ENCODE assay signal across 18 cellular contexts in the genomic region with DNA sequence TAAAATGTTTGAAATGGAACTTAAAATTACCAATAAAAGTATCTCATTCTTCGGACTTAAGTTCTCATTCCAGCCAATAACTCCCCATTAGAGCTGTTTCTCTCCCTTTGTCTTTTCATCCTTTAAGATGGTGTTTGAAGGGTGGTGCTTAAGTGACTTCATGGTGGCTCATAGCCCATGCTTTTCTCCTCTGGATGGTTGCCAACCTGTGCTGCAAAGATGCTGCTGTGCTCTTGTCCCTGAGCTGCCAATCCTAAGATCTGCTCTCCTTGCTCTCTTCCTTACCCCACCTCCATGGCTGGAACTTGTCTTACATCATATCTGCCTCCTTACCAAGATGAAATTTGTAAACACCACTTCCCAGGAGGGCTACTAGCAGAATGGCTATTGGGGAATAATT. TPM values are rescaled to one million over a fixed set of nuclear protein-coding genes. Genes with fewer than 3 reads are reported as not detected.
DNase-seq lines count a peak whose midpoint lies in the region; ATAC-seq, FAIRE-seq and TF ChIP-seq lines count a peak whose summit lies in the region.
"Had no signal": no experiment of that assay in that cellular context is flagged by ENCODE, and none has a peak within 500 bp of the region (broad histone marks: within the 10 kb centered on the region; RNA-seq: fewer than 3 reads in every experiment).

No MANE protein-coding gene starts in this region.

- no peak overlapping the region for H3K23ac ChIP-seq in IMR-90 (ENCODE audit: low read depth, low read length)

- H2BK20ac ChIP-seq in IMR-90 (ENCODE audit: low read depth, low read length) = no peak overlapping the region

- no peak overlapping the region for H4K8ac ChIP-seq in IMR-90 (ENCODE audit: low read depth in 2 of 2, low read length in 2 of 2)

- H4K20me1 ChIP-seq in IMR-90 (ENCODE audit: insufficient read depth, low read length) (no peaks in the 10 kb centered on the region), K562 (replicated peaks; ENCODE audit: control insufficient read depth, insufficient read depth, low read length) (no peaks in the 10 kb centered on the region), keratinocyte (ENCODE audit: control insufficient read depth, extremely low read depth, insufficient read depth, low read length) (no peaks in the 10 kb centered on the region)

- H3K4ac ChIP-seq in IMR-90 (ENCODE audit: low read depth, low read length) = no peak overlapping the region

- POLR2A ChIA-PET in IMR-90 (lab: Charles Lee; ENCODE audit: unreplicated experiment) (no interaction called here), K562 (lab: Yijun Ruan, JAX) (no interaction called here)

- no peak overlapping the region for H3K56ac ChIP-seq in IMR-90 (ENCODE audit: extremely low read depth, insufficient read depth, low read length)

- no peak overlapping the region for H3K18ac ChIP-seq in IMR-90 (ENCODE audit: low read depth, low read length)

- no peaks in the 10 kb centered on the region for H3K9me3 ChIP-seq in IMR-90 (ENCODE audit: control insufficient read depth, insufficient read depth, low read length)
- H3K9me3 ChIP-seq in K562 (replicated peaks; ENCODE audit: control insufficient read depth, insufficient read depth, low read depth, low read length) = no peaks in the 10 kb centered on the region
- H3K9me3 ChIP-seq in keratinocyte (ENCODE audit: control insufficient read depth, low read depth, low read length) = no peaks in the 10 kb centered on the region

- BruUV-seq in IMR-90 (replicated peaks; lab: Mats Ljungman, UMichigan) (no TSS peak), K562 (replicated peaks; lab: Mats Ljungman, UMichigan) (no TSS peak)

- no peak overlapping the region for H3K4me2 ChIP-seq in IMR-90 (ENCODE audit: low read depth, low read length)
- H3K4me2 ChIP-seq in K562 (ENCODE audit: insufficient read depth, low read length) = no peak overlapping the region
- H3K4me2 ChIP-seq in keratinocyte (ENCODE audit: control insufficient read depth, extremely low read depth, insufficient read depth, low read depth, low read length) = no peak overlapping the region
- H3K4me2 ChIP-seq: PC-9 had no signal

- no peak overlapping the region for H2BK15ac ChIP-seq in IMR-90 (ENCODE audit: low read depth, low read length)

- dilution Hi-C loops in IMR-90 (cut with HindIII; ENCODE audit: low sequenced_read_pairs, unreplicated experiment) = no loop called here
- dilution Hi-C loops in keratinocyte (cut with MboI; ENCODE audit: extremely low pct_ligation_motif_present, low sequenced_read_pairs) = no loop called here

- no peaks in the 10 kb centered on the region for H3K79me1 ChIP-seq in IMR-90 (ENCODE audit: low read depth in 1 of 2, low read length in 2 of 2)

- no peak for TF ChIP-seq EP300 in K562 (IDR thresholded peaks at IDR 0.05; ENCODE audit: low read length)

- TF ChIP-seq RAD21 in IMR-90 (IDR thresholded peaks at IDR 0.05; ENCODE audit: low read length) (no peak), K562 (CRISPR knock-in tag; conservative IDR thresholded peaks at IDR 0.05 in 1 of 2, IDR thresholded peaks at IDR 0.05 in 1 of 2) (no peak)

- peak; percentile 42 for DNase-seq in EL
- DNase-seq in IMR-90 = peak; percentile 13
- DNase-seq in K562 (ENCODE audit: extremely low read depth in 1 of 4, low spot score in 3 of 4) = no peak
- DNase-seq in keratinocyte (ENCODE audit: low read depth, low spot score) = no peak
- no peak for DNase-seq in occipital lobe (lab: John Stamatoyannopoulos, UW)
- DNase-seq: activated CD4-positive, alpha-beta T cell treated with anti-CD3 and anti-CD28 coated beads for 48 hours; activated naive CD8-positive, alpha-beta T cell treated with anti-CD3 and anti-CD28 coated beads for 36 hours; activated T-cell treated with anti-CD3 and anti-CD28 coated beads, Interleukin-2, amount 50 U/mL, for 1 hour; CD4-positive, CD25-positive, alpha-beta regulatory T cell; NCI-H1092 treated with DMSO at 0.1 percent for 48 hours; PC-9; trophoblast cell had no signal

- CTCF ChIA-PET in IMR-90 (lab: Yijun Ruan, JAX) = no interaction called here
- CTCF ChIA-PET in K562 (lab: Yijun Ruan, JAX; ENCODE audit: low intra/inter-chr PET ratio) = no interaction called here

- H2AK9ac ChIP-seq in IMR-90 (replicated peaks; ENCODE audit: low read depth, low read length, poor library complexity) = no peak overlapping the region

- H2AK5ac ChIP-seq in IMR-90 (ENCODE audit: low read depth, low read length) = no peak overlapping the region

- in situ Hi-C loops in IMR-90 (cut with MboI; ENCODE audit: low sequenced_read_pairs) (no loop called here), K562 (cut with MboI) (no loop called here)

- no peak overlapping the region for H2AFZ ChIP-seq in IMR-90 (replicated peaks; ENCODE audit: low read length, poor library complexity)
- no peak overlapping the region for H2AFZ ChIP-seq in K562 (ENCODE audit: low read depth, low read length)
- H2AFZ ChIP-seq in keratinocyte (ENCODE audit: control insufficient read depth, low read length) = no peak overlapping the region
- H2AFZ ChIP-seq: PC-9 had no signal

- no CpG with 5 or more reads among the region's 1 CpG for WGBS in IMR-90 (ENCODE audit: extremely low coverage in 2 of 2, insufficient read length in 1 of 2), 2 experiments
- 0% methylated on average over 1 of the region's 1 CpG for WGBS in K562 (ENCODE audit: insufficient coverage, low coverage, missing lambda C conversion rate)

- H3K36me3 ChIP-seq in IMR-90 (ENCODE audit: control insufficient read depth, insufficient read depth, low read length) (no peaks in the 10 kb centered on the region), K562 (ENCODE audit: control insufficient read depth, insufficient read depth, low read length) (no peaks in the 10 kb centered on the region), keratinocyte (ENCODE audit: control insufficient read depth in 2 of 2, extremely low read depth in 1 of 2, insufficient read depth in 2 of 2, low read length in 2 of 2) (no peaks in the 10 kb centered on the region)

- peaks cover 10% of the 10 kb centered on the region for H3K4me1 ChIP-seq in IMR-90 (ENCODE audit: control insufficient read depth, insufficient read depth, low read length)
- no peaks in the 10 kb centered on the region; a peak in 1 of 5 replicates for H3K4me1 ChIP-seq in K562 (replicated peaks in 1 of 2; ENCODE audit: control insufficient read depth in 2 of 2, insufficient read depth in 2 of 2, low read length in 2 of 2)
- H3K4me1 ChIP-seq in keratinocyte (ENCODE audit: control insufficient read depth, extremely low read depth, insufficient read depth, low read length) = no peaks in the 10 kb centered on the region

- H3K9me1 ChIP-seq in IMR-90 (ENCODE audit: insufficient read depth, low read length) = no peaks in the 10 kb centered on the region
- no peaks in the 10 kb centered on the region for H3K9me1 ChIP-seq in K562 (ENCODE audit: control insufficient read depth, insufficient read depth, low read length)
- H3K9me1 ChIP-seq in keratinocyte (ENCODE audit: control insufficient read depth, extremely low read depth, insufficient read depth, low read length) = no peaks in the 10 kb centered on the region

- H3K14ac ChIP-seq in IMR-90 (replicated peaks; ENCODE audit: low read depth, low read length) = no peak overlapping the region

- intact Hi-C loops in IMR-90 (cut with micrococcal nuclease) = no loop called here
- intact Hi-C loops in K562 (cut with micrococcal nuclease) = no loop called here

- H4K5ac ChIP-seq in IMR-90 (ENCODE audit: low read depth, low read length) = no peak overlapping the region

- H3K9ac ChIP-seq in IMR-90 (ENCODE audit: low read depth, low read length) = no peak overlapping the region
- no peak overlapping the region for H3K9ac ChIP-seq in K562 (ENCODE audit: insufficient read depth in 1 of 2, low read depth in 2 of 2, low read length in 2 of 2)
- H3K9ac ChIP-seq in keratinocyte (ENCODE audit: control insufficient read depth, extremely low read depth, insufficient read depth, low read length) = no peak overlapping the region

- peak; percentile 22; the same call in 1 of the 2 replicates for ATAC-seq in IMR-90 (ENCODE audit: low read depth)
- no peak for ATAC-seq in K562
- ATAC-seq in GM18520 (IDR thresholded peaks at IDR 0.05; ENCODE audit: unreplicated experiment) = no peak
- ATAC-seq in HG02840 (IDR thresholded peaks at IDR 0.05; ENCODE audit: low FRiP score, unreplicated experiment) = no peak
- no peak for ATAC-seq in activated CD4-positive, CD25-positive, alpha-beta regulatory T cell treated with anti-CD3 and anti-CD28 coated beads, Interleukin-2, amount 50 U/mL, for 24 hours
- ATAC-seq: stimulated activated effector memory CD8-positive, alpha-beta T cell treated with anti-CD3 and anti-CD28 coated beads, Interleukin-12 subunit alpha, Interleukin-12 subunit beta, amount 100 ng/mL, for 72 hours had no signal

- FAIRE-seq in K562 (lab: Jason Lieb, UNC) = no peak
- FAIRE-seq in keratinocyte (lab: Jason Lieb, UNC) = peak; percentile 43
- FAIRE-seq: GM19239 had no signal

- H3K27ac ChIP-seq in IMR-90 (ENCODE audit: insufficient read depth, low read length) = no peak overlapping the region
- H3K27ac ChIP-seq in K562 (ENCODE audit: extremely low read depth, low read depth, low read length) = no peak overlapping the region
- no peak overlapping the region for H3K27ac ChIP-seq in keratinocyte (ENCODE audit: control insufficient read depth, insufficient read depth, low read length)
- H3K27ac ChIP-seq: PC-9 had no signal

- no peak overlapping the region for H4K91ac ChIP-seq in IMR-90 (ENCODE audit: insufficient read depth, low read depth, low read length)

- TF ChIP-seq CTCF in IMR-90 (conservative IDR thresholded peaks at IDR 0.05; ENCODE audit: low read depth, low read length) (no peak), K562 (IDR thresholded peaks at IDR 0.05 in 2 of 3, conservative IDR thresholded peaks at IDR 0.05 in 1 of 3; ENCODE audit: insufficient read depth in 2 of 3, low read depth in 1 of 3, low read length in 3 of 3) (no peak), keratinocyte (optimal IDR thresholded peaks at IDR 0.05 in 1 of 3, IDR thresholded peaks at IDR 0.05 in 1 of 3, conservative IDR thresholded peaks at IDR 0.05 in 1 of 3; ENCODE audit: extremely low read depth in 1 of 3, insufficient read depth in 2 of 3, low read length in 3 of 3) (no peak)

- H3K79me2 ChIP-seq in K562 (ENCODE audit: control insufficient read depth, insufficient read depth, low read length) (no peaks in the 10 kb centered on the region), keratinocyte (ENCODE audit: control insufficient read depth, insufficient read depth, low read length) (no peaks in the 10 kb centered on the region)

- TF ChIP-seq POLR2A in IMR-90 (IDR thresholded peaks at IDR 0.05; ENCODE audit: low read depth, low read length) (no peak), K562 (conservative IDR thresholded peaks at IDR 0.05) (no peak)

- H3K4me3 ChIP-seq in IMR-90 (ENCODE audit: insufficient read depth, low read depth, low read length) (no peak overlapping the region), K562 (no peak overlapping the region), keratinocyte (ENCODE audit: control insufficient read depth in 2 of 3, extremely low read depth in 1 of 3, insufficient read depth in 2 of 3, low read depth in 1 of 3, low read length in 3 of 3) (no peak overlapping the region)
- H3K4me3 ChIP-seq: lung, PC-9 had no signal

- peaks cover 2% of the 10 kb centered on the region; the same call in 1 of the 2 replicates for H3K27me3 ChIP-seq in IMR-90 (ENCODE audit: control insufficient read depth, insufficient read depth, low read length)
- no peaks in the 10 kb centered on the region for H3K27me3 ChIP-seq in K562 (ENCODE audit: control insufficient read depth in 2 of 2, insufficient read depth in 2 of 2, low read length in 2 of 2)
- H3K27me3 ChIP-seq in keratinocyte (ENCODE audit: control insufficient read depth, extremely low read depth, insufficient read depth, low read length) = no peaks in the 10 kb centered on the region

- H2BK120ac ChIP-seq in IMR-90 (ENCODE audit: low read depth, low read length) = no peak overlapping the region

- H2BK5ac ChIP-seq in IMR-90 (ENCODE audit: low read depth, low read length, poor library complexity, severe bottlenecking) = no peak overlapping the region

RNA-seq across cellular contexts. Expression of a gene that starts 31.6 kb away (rescaled TPM):
- total RNA-seq in IMR-90 (2012; rRNA removed) (6.5 and 18.3 TPM in 2 replicates), K562 (2014; rRNA removed) (5.4 and 6.3 TPM in 2 replicates), K562 (2014; rRNA removed; fragmentation: Illumina TruSeq; extraction: Trizol) (7.4 and 8.1 TPM in 2 replicates), K562 (2015; rRNA removed; fragmentation: Illumina TruSeq; extraction: Trizol) (5.9 and 6.6 TPM in 2 replicates), K562 (2021) (10.3 and 10.8 TPM in 2 replicates), occipital lobe (80.9 TPM)
- polyA plus RNA-seq in IMR-90 (2012; rRNA removed) (7.6 and 8.1 TPM in 2 replicates), K562 (2011; rRNA removed) (7.7 and 9.6 TPM in 2 replicates), K562 (2014; fragmentation: Illumina TruSeq; extraction: Trizol) (6.5 and 6.6 TPM in 2 replicates), K562 (2014; fragmentation: Nextera tagmentation; extraction: Ambion mirVana) (1 to 10 TPM; 1.2 to 1.8 TPM), K562 (2014; rRNA removed) (2.5 and 4.0 TPM in 2 replicates), keratinocyte (7.1 to 34.6 TPM (median 19.5 TPM) in 3 replicates)
- polyA plus RNA-seq in IMR-90 (2012; cell fraction: cytosol; rRNA removed) = 4.4 and 6.0 TPM in 2 replicates
- 4.8 and 12.4 TPM in 2 replicates for polyA plus RNA-seq in IMR-90 (2012; cell fraction: nucleus; rRNA removed; ENCODE audit: low replicate concordance)
- total RNA-seq in K562 (2011; cell fraction: chromatin; rRNA removed; ENCODE audit: low replicate concordance) = 9.7 and 21.6 TPM in 2 replicates
- total RNA-seq in K562 (2011; cell fraction: nucleolus; rRNA removed) = 8.5 and 8.7 TPM in 2 replicates
- total RNA-seq in K562 (2011; cell fraction: nucleoplasm; rRNA removed) = 14.9 and 27.6 TPM in 2 replicates
- polyA plus RNA-seq in K562 (2011; cell fraction: cytosol; rRNA removed) = 2.0 and 4.8 TPM in 2 replicates
- 6.6 and 11.5 TPM in 2 replicates for polyA plus RNA-seq in K562 (2011; cell fraction: nucleus; rRNA removed)
- 8.5 and 17.0 TPM in 2 replicates for polyA plus RNA-seq in K562 (2012)
- 6.5 and 11.2 TPM in 2 replicates for polyA minus RNA-seq in K562 (2011; rRNA and poly(A)+ RNA removed)
- polyA minus RNA-seq in K562 (2011; cell fraction: cytosol; rRNA and poly(A)+ RNA removed) = 9.5 and 9.6 TPM in 2 replicates
- polyA minus RNA-seq in K562 (2011; cell fraction: nucleus; rRNA and poly(A)+ RNA removed) = 5.5 and 14.7 TPM in 2 replicates
- polyA plus RNA-seq in keratinocyte (2011; ENCODE audit: low read depth) = 27.9 TPM
- polyA plus RNA-seq in keratinocyte (2011; cell fraction: cytosol; rRNA removed) = 20.1 and 25.6 TPM in 2 replicates
- 66.6 and 75.8 TPM in 2 replicates for polyA plus RNA-seq in keratinocyte (2011; cell fraction: nucleus; rRNA removed)
- polyA plus RNA-seq in keratinocyte (2012; ENCODE audit: low replicate concordance) = 30.0 and 158 TPM in 2 replicates
- 16.3 to 30.3 TPM (median 18.2 TPM) in 3 replicates for polyA minus RNA-seq in keratinocyte
- polyA minus RNA-seq in keratinocyte (2011; cell fraction: cytosol; rRNA and poly(A)+ RNA removed) = 50.1 TPM
- 38.1 and 60.5 TPM in 2 replicates for polyA minus RNA-seq in keratinocyte (2011; cell fraction: nucleus; rRNA and poly(A)+ RNA removed)

Comparison
In these comparisons a context has a peak if more than half of its experiments do, and no peak if none do; other contexts are left out.
1. DNase-seq: peak in EL (single experiment) and IMR-90 (single experiment); none in K562 (0 of 4), keratinocyte (single experiment) and occipital lobe (single experiment).